ENCODE assay signal across 9 cellular contexts in genomic region chr9:70120834-70121510, GRCh38.
A peak's percentile ranks its signal among the peaks of the same experiment; 100 is the strongest.
DNase-seq lines count a peak whose midpoint lies in the region; ATAC-seq and TF ChIP-seq lines count a peak whose summit lies in the region.
"Had no signal": no experiment of that assay in that cellular context is flagged by ENCODE, and none has a peak within 500 bp of the region (broad histone marks: within the 10 kb centered on the region; RNA-seq: fewer than 3 reads in every experiment).

No MANE protein-coding gene starts in this region.

- no peak overlapping the region for H3K27ac Mint-ChIP-seq in activated T-helper 1 cell treated with anti-CD3 and anti-CD28 coated beads, Interleukin-12 subunit alpha, Interleukin-12 subunit beta, Interleukin-2, Interleukin-4 antibody, amounts not matched to agents 30 ng/mL and 10 ng/mL and 1 ng/mL, durations not matched to agents 14 hours and 24 hours and 36 hours

- peaks cover 11% of the 10 kb centered on the region for H3K27me3 Mint-ChIP-seq in activated T-helper 1 cell treated with anti-CD3 and anti-CD28 coated beads, Interleukin-12 subunit alpha, Interleukin-12 subunit beta, Interleukin-2, Interleukin-4 antibody, amounts not matched to agents 30 ng/mL and 10 ng/mL and 1 ng/mL, durations not matched to agents 14 hours and 24 hours and 36 hours (ENCODE audit: insufficient read depth)

- no peaks in the 10 kb centered on the region for H3K9me3 ChIP-seq in psoas muscle

- peak; percentile 31 for TF ChIP-seq CTCF in fibroblast of mammary gland (conservative IDR thresholded peaks at IDR 0.05; ENCODE audit: control insufficient read depth, insufficient read depth, low read depth, low read length)
- peak; percentile 13 for TF ChIP-seq CTCF in psoas muscle (IDR thresholded peaks at IDR 0.05)

- H3K36me3 ChIP-seq in psoas muscle (ENCODE audit: insufficient read depth in 1 of 2, low read depth in 1 of 2), result no peaks in the 10 kb centered on the region

- peak overlapping the region; percentile 41 for H3K27ac ChIP-seq in psoas muscle

- no peaks in the 10 kb centered on the region for H3K36me3 Mint-ChIP-seq in activated T-helper 1 cell treated with anti-CD3 and anti-CD28 coated beads, Interleukin-12 subunit alpha, Interleukin-12 subunit beta, Interleukin-2, Interleukin-4 antibody, amounts not matched to agents 30 ng/mL and 10 ng/mL and 1 ng/mL, durations not matched to agents 14 hours and 24 hours and 36 hours (ENCODE audit: low read depth)

- ATAC-seq in psoas muscle (peak; percentile 93 to 98 (median 97)), HG03342 (IDR thresholded peaks at IDR 0.05; ENCODE audit: unreplicated experiment) (no peak), GM21576 (IDR thresholded peaks at IDR 0.05; ENCODE audit: unreplicated experiment) (no peak)

- H3K4me3 Mint-ChIP-seq in activated T-helper 1 cell treated with anti-CD3 and anti-CD28 coated beads, Interleukin-12 subunit alpha, Interleukin-12 subunit beta, Interleukin-2, Interleukin-4 antibody, amounts not matched to agents 30 ng/mL and 10 ng/mL and 1 ng/mL, durations not matched to agents 14 hours and 24 hours and 36 hours, result no peak overlapping the region

- H3K4me1 ChIP-seq in psoas muscle, result peaks cover 17% of the 10 kb centered on the region

- no peaks in the 10 kb centered on the region for H3K27me3 ChIP-seq in psoas muscle (ENCODE audit: insufficient read depth in 3 of 3, low read length in 2 of 3)

- intact Hi-C loops in psoas muscle (cut with DNase I), result loop anchor here in 1 of 2 donors (10.0 kb wide), 1 partner anchor 494 kb away; no protein-coding TSS in a partner anchor
- intact Hi-C loops in activated T-helper 1 cell treated with anti-CD3 and anti-CD28 coated beads, Interleukin-12 subunit alpha, Interleukin-12 subunit beta, Interleukin-2, Interleukin-4 antibody, amounts not matched to agents 30 ng/mL and 10 ng/mL and 1 ng/mL, durations not matched to agents 14 hours and 24 hours and 36 hours (cut with micrococcal nuclease), result no loop called here

- WGBS in psoas muscle, 3 donors, result 16 to 22% (median 19%) methylated on average over 5 of the region's 5 CpGs

- DNase-seq in DMS 273 treated with DMSO at 0.1 percent for 48 hours (lab: John Stamatoyannopoulos, UW), result peak; percentile 21
- peak; percentile 42 for DNase-seq in OCI-M1 (lab: John Stamatoyannopoulos, UW)
- peak; percentile 96 for DNase-seq in fibroblast of mammary gland (ENCODE audit: low read depth)
- peak; percentile 83 to 87 for DNase-seq in psoas muscle
- DNase-seq in activated CD4-positive, alpha-beta T cell treated with anti-CD3 and anti-CD28 coated beads, Interleukin-2, amount 50 U/mL, for 1 hour, result no peak
- DNase-seq in activated T-helper 1 cell treated with anti-CD3 and anti-CD28 coated beads, Interleukin-12 subunit alpha, Interleukin-12 subunit beta, Interleukin-2, Interleukin-4 antibody, amounts not matched to agents 30 ng/mL and 10 ng/mL and 1 ng/mL, durations not matched to agents 14 hours and 24 hours and 36 hours (ENCODE audit: low spot score), result no peak
- DNase-seq: caudate nucleus had no signal

- no peaks in the 10 kb centered on the region for H3K4me1 Mint-ChIP-seq in activated T-helper 1 cell treated with anti-CD3 and anti-CD28 coated beads, Interleukin-12 subunit alpha, Interleukin-12 subunit beta, Interleukin-2, Interleukin-4 antibody, amounts not matched to agents 30 ng/mL and 10 ng/mL and 1 ng/mL, durations not matched to agents 14 hours and 24 hours and 36 hours (ENCODE audit: low read depth)

- H3K4me3 ChIP-seq in fibroblast of mammary gland (ENCODE audit: control insufficient read depth, low read depth, low read length), result no peak overlapping the region
- no peak overlapping the region for H3K4me3 ChIP-seq in psoas muscle

- no peaks in the 10 kb centered on the region for H3K9me3 Mint-ChIP-seq in activated T-helper 1 cell treated with anti-CD3 and anti-CD28 coated beads, Interleukin-12 subunit alpha, Interleukin-12 subunit beta, Interleukin-2, Interleukin-4 antibody, amounts not matched to agents 30 ng/mL and 10 ng/mL and 1 ng/mL, durations not matched to agents 14 hours and 24 hours and 36 hours

Comparison
In these comparisons a context has a peak if more than half of its experiments do, and no peak if none do; other contexts are left out.
1. DNase-seq: peak in DMS 273 treated with DMSO at 0.1 percent for 48 hours (single experiment), OCI-M1 (single experiment), fibroblast of mammary gland (single experiment) and psoas muscle (2 of 2); none in activated CD4-positive, alpha-beta T cell treated with anti-CD3 and anti-CD28 coated beads, Interleukin-2, amount 50 U/mL, for 1 hour (single experiment) and activated T-helper 1 cell treated with anti-CD3 and anti-CD28 coated beads, Interleukin-12 subunit alpha, Interleukin-12 subunit beta, Interleukin-2, Interleukin-4 antibody, amounts not matched to agents 30 ng/mL and 10 ng/mL and 1 ng/mL, durations not matched to agents 14 hours and 24 hours and 36 hours (single experiment).
2. ATAC-seq: peak in psoas muscle (4 of 4); none in HG03342 (single experiment) and GM21576 (single experiment).